In genomic region chr3:53346922-53347260, GRCh38 we compare ENCODE assay signal across 8 cellular contexts. TPM values are rescaled to one million over a fixed set of nuclear protein-coding genes. Genes with fewer than 3 reads are reported as not detected.
DNase-seq lines count a peak whose midpoint lies in the region; ATAC-seq, FAIRE-seq and TF ChIP-seq lines count a peak whose summit lies in the region.

No MANE protein-coding gene starts in this region.

- peak overlapping the region; percentile 99 for H3K23ac ChIP-seq in IMR-90 (ENCODE audit: low read depth, low read length)

- H3K56ac ChIP-seq in IMR-90 (ENCODE audit: extremely low read depth, insufficient read depth, low read length): peak overlapping the region; percentile 94

- H2BK5ac ChIP-seq in IMR-90 (ENCODE audit: low read depth, low read length, poor library complexity, severe bottlenecking): peak overlapping the region; percentile 93

- no TSS peak for BruUV-seq in IMR-90 (replicated peaks; lab: Mats Ljungman, UMichigan)

- H3K36me3 ChIP-seq in IMR-90 (ENCODE audit: control insufficient read depth, insufficient read depth, low read length) (0 out of 2 replicates have a peak, but pooled peaks cover 3% of the 10 kb centered on the region), bronchial epithelial cell (ENCODE audit: control insufficient read depth, insufficient read depth, low read length) (no peaks in the 10 kb centered on the region), mucosa of stomach (ENCODE audit: control insufficient read depth, insufficient read depth, low read length) (no peaks in the 10 kb centered on the region)

- no peak overlapping the region for H2BK20ac ChIP-seq in IMR-90 (ENCODE audit: low read depth, low read length)

- ATAC-seq in GM19324 (IDR thresholded peaks at IDR 0.05; ENCODE audit: low FRiP score, unreplicated experiment): peak; percentile 3
- ATAC-seq in IMR-90 (ENCODE audit: low read depth): peak; percentile 13
- ATAC-seq in GM18511 (IDR thresholded peaks at IDR 0.05; ENCODE audit: unreplicated experiment): no peak

- H3K79me1 ChIP-seq in IMR-90 (ENCODE audit: low read depth in 1 of 2, low read length in 2 of 2): peaks cover 0 to 23% of the 10 kb centered on the region in 2 experiments; a peak in 2 of 4 replicates

- peak overlapping the region; percentile 90 for H3K4me2 ChIP-seq in IMR-90 (ENCODE audit: low read depth, low read length)

- H3K4me3 ChIP-seq in IMR-90 (ENCODE audit: insufficient read depth, low read depth, low read length) (peak overlapping the region; percentile 82), bronchial epithelial cell (ENCODE audit: low read depth, low read length) (peak overlapping the region; percentile 95), mucosa of stomach (ENCODE audit: low read length) (peak overlapping the region; percentile 90)

- WGBS in IMR-90 (ENCODE audit: extremely low coverage in 2 of 2, insufficient read length in 1 of 2), 2 experiments: no CpG with 5 or more reads among the region's 11 CpGs

- peak overlapping the region; percentile 85 for H4K5ac ChIP-seq in IMR-90 (ENCODE audit: low read depth, low read length)

- H4K91ac ChIP-seq in IMR-90 (ENCODE audit: insufficient read depth, low read depth, low read length): peak overlapping the region; percentile 91

- no peak for TF ChIP-seq POLR2A in IMR-90 (IDR thresholded peaks at IDR 0.05; ENCODE audit: low read depth, low read length)

- no peaks in the 10 kb centered on the region for H3K27me3 ChIP-seq in IMR-90 (ENCODE audit: control insufficient read depth, insufficient read depth, low read length)
- H3K27me3 ChIP-seq in bronchial epithelial cell (ENCODE audit: control insufficient read depth, insufficient read depth, low read length): no peaks in the 10 kb centered on the region
- H3K27me3 ChIP-seq in mucosa of stomach (ENCODE audit: control insufficient read depth, insufficient read depth, low read length): no peaks in the 10 kb centered on the region

- peak overlapping the region; percentile 97 for H3K14ac ChIP-seq in IMR-90 (replicated peaks; ENCODE audit: low read depth, low read length)

- intact Hi-C loops in IMR-90 (cut with micrococcal nuclease): loop anchor here (5.0 to 10.0 kb wide), 2 partner anchors 50 to 538 kb away; partner anchors contain the start of gene ACTR8

- H3K18ac ChIP-seq in IMR-90 (ENCODE audit: low read depth, low read length): peak overlapping the region; percentile 3; the same call in 1 of the 2 replicates

- H2AK5ac ChIP-seq in IMR-90 (ENCODE audit: low read depth, low read length): peak overlapping the region; percentile 89

- H3K4ac ChIP-seq in IMR-90 (ENCODE audit: low read depth, low read length): peak overlapping the region; percentile 97

- TF ChIP-seq CTCF in IMR-90 (conservative IDR thresholded peaks at IDR 0.05; ENCODE audit: low read depth, low read length) (no peak), bronchial epithelial cell (IDR thresholded peaks at IDR 0.05; ENCODE audit: insufficient read depth, low read length, severe bottlenecking) (no peak)

- peak overlapping the region; percentile 97 for H3K27ac ChIP-seq in IMR-90 (ENCODE audit: insufficient read depth, low read length)

- DNase-seq in IMR-90 (no peak), bronchial epithelial cell (ENCODE audit: low read depth) (no peak), hippocampal formation (lab: John Stamatoyannopoulos, UW) (no peak), dedifferentiated amniotic fluid mesenchymal stem cell (ENCODE audit: extremely low spot score) (no peak)
- no peak for DNase-seq in stimulated activated naive CD4-positive, alpha-beta T cell (lab: John Stamatoyannopoulos, UW)

- peak overlapping the region; percentile 99 for H2AFZ ChIP-seq in IMR-90 (replicated peaks; ENCODE audit: low read length, poor library complexity)

- dilution Hi-C loops in IMR-90 (cut with HindIII; ENCODE audit: low sequenced_read_pairs, unreplicated experiment): no loop called here

- H3K9me1 ChIP-seq in IMR-90 (ENCODE audit: insufficient read depth, low read length): no peaks in the 10 kb centered on the region

- in situ Hi-C loops in IMR-90 (cut with MboI; ENCODE audit: low sequenced_read_pairs): no loop called here

- H2BK120ac ChIP-seq in IMR-90 (ENCODE audit: low read depth, low read length): no peak overlapping the region

- no peak for TF ChIP-seq RAD21 in IMR-90 (IDR thresholded peaks at IDR 0.05; ENCODE audit: low read length)

- POLR2A ChIA-PET in IMR-90 (lab: Charles Lee; ENCODE audit: unreplicated experiment): no interaction called here

- H4K8ac ChIP-seq in IMR-90 (ENCODE audit: low read depth in 2 of 2, low read length in 2 of 2): peak overlapping the region; percentile 93 to 95

- no peaks in the 10 kb centered on the region for H4K20me1 ChIP-seq in IMR-90 (ENCODE audit: insufficient read depth, low read length)

- CTCF ChIA-PET in IMR-90 (lab: Yijun Ruan, JAX): no interaction called here

- H3K9ac ChIP-seq in IMR-90 (ENCODE audit: low read depth, low read length) (peak overlapping the region; percentile 98), mucosa of stomach (ENCODE audit: low read length) (peak overlapping the region; percentile 97)

- H2AK9ac ChIP-seq in IMR-90 (replicated peaks; ENCODE audit: low read depth, low read length, poor library complexity): peak overlapping the region; percentile 92

- no peaks in the 10 kb centered on the region for H3K9me3 ChIP-seq in IMR-90 (ENCODE audit: control insufficient read depth, insufficient read depth, low read length)
- no peaks in the 10 kb centered on the region for H3K9me3 ChIP-seq in mucosa of stomach (ENCODE audit: control insufficient read depth, low read length)

- FAIRE-seq in bronchial epithelial cell (lab: Jason Lieb, UNC): no peak

- H3K4me1 ChIP-seq in IMR-90 (ENCODE audit: control insufficient read depth, insufficient read depth, low read length) (no peaks in the 10 kb centered on the region; the same call in 1 of the 2 replicates), mucosa of stomach (ENCODE audit: control insufficient read depth, insufficient read depth, low read length) (peaks cover 7% of the 10 kb centered on the region)

- H2BK15ac ChIP-seq in IMR-90 (ENCODE audit: low read depth, low read length): no peak overlapping the region

TF ChIP-seq in IMR-90, 13 proteins besides CTCF, POLR2A, EP300 and RAD21:
- no peak for TF ChIP-seq CHD1 (IDR thresholded peaks at IDR 0.05; ENCODE audit: low read depth, low read length)
- no peak for TF ChIP-seq NFE2L2 (IDR thresholded peaks at IDR 0.05; ENCODE audit: low read depth, low read length)
- TF ChIP-seq CEBPB (IDR thresholded peaks at IDR 0.05; ENCODE audit: low read depth, low read length): no peak
- TF ChIP-seq ELK1 (IDR thresholded peaks at IDR 0.05; ENCODE audit: borderline replicate concordance, low read depth, low read length): no peak
- TF ChIP-seq MAFK (IDR thresholded peaks at IDR 0.05; ENCODE audit: low read depth, low read length): no peak
- TF ChIP-seq FOS (IDR thresholded peaks at IDR 0.05; ENCODE audit: low read depth, low read length): no peak
- TF ChIP-seq RFX5 (IDR thresholded peaks at IDR 0.05; ENCODE audit: low read depth, low read length): no peak
- TF ChIP-seq MXI1 (IDR thresholded peaks at IDR 0.05; ENCODE audit: borderline replicate concordance, low read depth, low read length): no peak
- no peak for TF ChIP-seq MAZ (IDR thresholded peaks at IDR 0.05; ENCODE audit: borderline replicate concordance, low read depth, low read length)
- no peak for TF ChIP-seq RCOR1 (IDR thresholded peaks at IDR 0.05; ENCODE audit: insufficient replicate concordance, low read length)
- TF ChIP-seq USF2 (IDR thresholded peaks at IDR 0.05; ENCODE audit: low read depth, low read length): no peak
- no peak for TF ChIP-seq BHLHE40 (IDR thresholded peaks at IDR 0.05; ENCODE audit: low read depth, low read length)
- no peak for TF ChIP-seq SMC3 (IDR thresholded peaks at IDR 0.05; ENCODE audit: low read depth, low read length)

RNA-seq across cellular contexts. Expression of gene DCP1A, which starts 0.5 kb away (rescaled TPM):
- total RNA-seq in IMR-90 (2012; rRNA removed): 18.6 and 30.1 TPM in 2 replicates
- 13.2 and 14.6 TPM in 2 replicates for polyA plus RNA-seq in IMR-90 (2012; rRNA removed)
- polyA plus RNA-seq in IMR-90 (2012; cell fraction: cytosol; rRNA removed): 4.5 and 8.5 TPM in 2 replicates
- 14.8 and 21.2 TPM in 2 replicates for polyA plus RNA-seq in IMR-90 (2012; cell fraction: nucleus; rRNA removed; ENCODE audit: low replicate concordance)
- total RNA-seq in bronchial epithelial cell: 5.0 and 7.8 TPM in 2 replicates
